In genomic region chr6:144265061-144265357, GRCh38 we compare ENCODE assay signal across 11 cellular contexts. TPM values are rescaled to one million over a fixed set of nuclear protein-coding genes. Genes with fewer than 3 reads are reported as not detected.
A peak's percentile ranks its signal among the peaks of the same experiment; 100 is the strongest.
DNase-seq lines count a peak whose midpoint lies in the region; ATAC-seq, FAIRE-seq and TF ChIP-seq lines count a peak whose summit lies in the region.
"Had no signal": no experiment of that assay in that cellular context is flagged by ENCODE, and none has a peak within 500 bp of the region (broad histone marks: within the 10 kb centered on the region; RNA-seq: fewer than 3 reads in every experiment).

No MANE protein-coding gene starts in this region.

- H4K91ac ChIP-seq in H1 (replicated peaks; ENCODE audit: insufficient read length, low read length): no peak overlapping the region

- no peak overlapping the region for H3K4ac ChIP-seq in H1 (replicated peaks; ENCODE audit: insufficient read length, low read depth, low read length)

- H3K27me3 ChIP-seq in HUES48 (ENCODE audit: control insufficient read depth, insufficient read depth, low read length) (no peaks in the 10 kb centered on the region), H1 (replicated peaks in 1 of 4; ENCODE audit: control insufficient read depth in 3 of 4, extremely low read depth in 1 of 4, insufficient read depth in 3 of 4, low read length in 3 of 4) (no peaks in the 10 kb centered on the region)

- peak overlapping the region; percentile 95 for H3K27ac Mint-ChIP-seq in neural crest cell (ENCODE audit: unreplicated experiment)
- no peak overlapping the region for H3K27ac Mint-ChIP-seq in activated T-cell treated with anti-CD3 and anti-CD28 coated beads, Interleukin-2, amount 50 U/mL, for 72 hours
- H3K27ac Mint-ChIP-seq: naive thymus-derived CD4-positive, alpha-beta T cell had no signal

- H3K4me1 ChIP-seq in HUES48 (ENCODE audit: control insufficient read depth, insufficient read depth, low read length) (peaks cover 40% of the 10 kb centered on the region), H1 (replicated peaks in 1 of 4; ENCODE audit: control insufficient read depth in 3 of 4, insufficient read depth in 4 of 4, low read length in 3 of 4) (peaks cover 0 to 14% (median 10%) of the 10 kb centered on the region in 4 experiments; a peak in 4 of 7 replicates)

- H3K9me3 ChIP-seq in HUES48 (ENCODE audit: control insufficient read depth, insufficient read depth, low read length) (no peaks in the 10 kb centered on the region), H1 (ENCODE audit: insufficient read depth in 2 of 2, low read depth in 1 of 2, low read length in 1 of 2) (0 out of 4 replicates have a peak, but pooled peaks cover 0 to 4% of the 10 kb centered on the region in 2 experiments)

- FAIRE-seq in H1 (lab: Jason Lieb, UNC): no peak

- no peak overlapping the region for H3K56ac ChIP-seq in H1 (replicated peaks; ENCODE audit: insufficient read length, low read depth, low read length)

- H4K5ac ChIP-seq in H1 (ENCODE audit: insufficient read length, low read depth, low read length): peak overlapping the region; percentile 44

- no peak overlapping the region for H2AK5ac ChIP-seq in H1 (ENCODE audit: low read depth, low read length)

- no peak for TF ChIP-seq CTCF in H1 (IDR thresholded peaks at IDR 0.05; ENCODE audit: control extremely low read depth in 1 of 3, insufficient read depth in 1 of 3, low read depth in 1 of 3, low read length in 3 of 3)
- TF ChIP-seq CTCF in neural crest cell (conservative IDR thresholded peaks at IDR 0.05): no peak

- DNase-seq in ACHN (peak; percentile 67), H1 (ENCODE audit: low read depth in 1 of 2, low spot score in 2 of 2) (no peak), neural crest cell (ENCODE audit: low read depth, low spot score) (no peak), NCI-H187 treated with DMSO at 0.1 percent for 48 hours (lab: John Stamatoyannopoulos, UW) (no peak)
- no peak for DNase-seq in activated T-cell treated with anti-CD3 and anti-CD28 coated beads, Interleukin-2, amount 50 U/mL, for 72 hours
- DNase-seq in activated CD4-positive, alpha-beta T cell treated with anti-CD3 and anti-CD28 coated beads, Interleukin-2, amount 50 U/mL, for 1 hour: no peak
- DNase-seq: activated CD4-positive, alpha-beta T cell treated with anti-CD3 and anti-CD28 coated beads for 1 hour; naive thymus-derived CD4-positive, alpha-beta T cell; NCI-H187 had no signal

- H3K36me3 ChIP-seq in HUES48 (ENCODE audit: control insufficient read depth, insufficient read depth, low read length): no peaks in the 10 kb centered on the region
- no peaks in the 10 kb centered on the region for H3K36me3 ChIP-seq in H1 (ENCODE audit: control insufficient read depth in 2 of 4, insufficient read depth in 4 of 4, low read length in 3 of 4)

- peaks cover 5% of the 10 kb centered on the region for H3K9me3 Mint-ChIP-seq in neural crest cell
- no peaks in the 10 kb centered on the region for H3K9me3 Mint-ChIP-seq in activated T-cell treated with anti-CD3 and anti-CD28 coated beads, Interleukin-2, amount 50 U/mL, for 72 hours

- no peaks in the 10 kb centered on the region for H3K79me2 ChIP-seq in H1 (ENCODE audit: control insufficient read depth in 1 of 2, insufficient read depth in 2 of 2, low read length in 2 of 2)

- no peaks in the 10 kb centered on the region for H4K20me1 ChIP-seq in H1 (replicated peaks in 1 of 2; ENCODE audit: control insufficient read depth in 1 of 2, insufficient read depth in 2 of 2, low read length in 2 of 2)

- peaks cover 27% of the 10 kb centered on the region for H3K4me1 Mint-ChIP-seq in neural crest cell
- H3K4me1 Mint-ChIP-seq in activated T-cell treated with anti-CD3 and anti-CD28 coated beads, Interleukin-2, amount 50 U/mL, for 72 hours (ENCODE audit: low read depth): no peaks in the 10 kb centered on the region

- H2AFZ ChIP-seq in H1 (ENCODE audit: low read length): no peak overlapping the region

- H3K4me2 ChIP-seq in H1 (ENCODE audit: insufficient read depth in 1 of 2, low read depth in 2 of 2, low read length in 2 of 2): peak overlapping the region; percentile 27 to 49

- H2BK120ac ChIP-seq in H1 (replicated peaks; ENCODE audit: low read depth, low read length): peak overlapping the region; percentile 73

- H3K9ac ChIP-seq in HUES48 (ENCODE audit: low read depth, low read length) (no peak overlapping the region), H1 (replicated peaks in 1 of 4; ENCODE audit: extremely low read depth in 1 of 4, low read depth in 3 of 4, low read length in 3 of 4) (no peak overlapping the region)

- H2BK15ac ChIP-seq in H1 (ENCODE audit: low read length): no peak overlapping the region

- peak overlapping the region; percentile 96 for H3K27ac ChIP-seq in HUES48 (ENCODE audit: low read depth, low read length)
- H3K27ac ChIP-seq in H1 (ENCODE audit: low read depth, low read length): no peak overlapping the region

- no peaks in the 10 kb centered on the region for H3K23me2 ChIP-seq in H1 (ENCODE audit: low read depth, low read length)

- peaks cover 4% of the 10 kb centered on the region for H3K36me3 Mint-ChIP-seq in neural crest cell (ENCODE audit: low read depth)
- no peaks in the 10 kb centered on the region for H3K36me3 Mint-ChIP-seq in activated T-cell treated with anti-CD3 and anti-CD28 coated beads, Interleukin-2, amount 50 U/mL, for 72 hours (ENCODE audit: insufficient read depth in 2 of 2)

- H3K4me3 ChIP-seq in HUES48 (ENCODE audit: low read depth, low read length) (peak overlapping the region; percentile 45), H1 (ENCODE audit: extremely low read depth in 1 of 4, insufficient read depth in 2 of 4, low read depth in 3 of 4, low read length in 4 of 4) (peak overlapping the region in 1 of 4 experiments; percentile 49; a peak in 1 of 8 replicates)

- WGBS in H1 (ENCODE audit: extremely low coverage in 1 of 2, insufficient coverage in 1 of 2, insufficient read length in 1 of 2, insufficient replicate concordance in 2 of 2, low coverage in 1 of 2, low lambda C conversion rate in 2 of 2, missing lambda C conversion rate in 1 of 2), 2 experiments: 33% methylated on average over 4 of the region's 4 CpGs; no CpG with 5 or more reads in 1 of the 2 experiments

- peak overlapping the region; percentile 73; the same call in 1 of the 2 replicates for H3K18ac ChIP-seq in H1 (ENCODE audit: extremely low read depth, low read length)

- H2BK12ac ChIP-seq in H1 (ENCODE audit: low read depth, low read length): no peak overlapping the region

- no peaks in the 10 kb centered on the region for H3K79me1 ChIP-seq in H1 (ENCODE audit: low read depth, low read length)

- in situ Hi-C loops in ACHN (cut with HindIII; ENCODE audit: low pct_ligation_motif_present, low pct_unique_long_range_greater_than_20kb, low sequenced_read_pairs): no loop called here

- no peak for ATAC-seq in activated T-cell treated with anti-CD3 and anti-CD28 coated beads, Interleukin-2, amount 50 U/mL, for 72 hours (replicated peaks in 1 of 2)
- no peak for ATAC-seq in GM21619 (IDR thresholded peaks at IDR 0.05; ENCODE audit: unreplicated experiment)
- ATAC-seq: naive thymus-derived CD4-positive, alpha-beta T cell had no signal

- peak overlapping the region; percentile 45 for H3K4me3 Mint-ChIP-seq in neural crest cell
- no peak overlapping the region for H3K4me3 Mint-ChIP-seq in activated T-cell treated with anti-CD3 and anti-CD28 coated beads, Interleukin-2, amount 50 U/mL, for 72 hours
- H3K4me3 Mint-ChIP-seq: naive thymus-derived CD4-positive, alpha-beta T cell had no signal

- peak overlapping the region; percentile 60; the same call in 1 of the 2 replicates for H2BK5ac ChIP-seq in H1 (ENCODE audit: low read depth, low read length)

- no peak for TF ChIP-seq RAD21 in H1 (IDR thresholded peaks at IDR 0.05 in 1 of 2, conservative IDR thresholded peaks at IDR 0.05 in 1 of 2; ENCODE audit: low read depth in 2 of 2, low read length in 2 of 2)

- no peaks in the 10 kb centered on the region for H3K27me3 Mint-ChIP-seq in neural crest cell (ENCODE audit: low read depth)
- no peaks in the 10 kb centered on the region for H3K27me3 Mint-ChIP-seq in activated T-cell treated with anti-CD3 and anti-CD28 coated beads, Interleukin-2, amount 50 U/mL, for 72 hours (ENCODE audit: low read depth)

- TF ChIP-seq EP300 in H1 (IDR thresholded peaks at IDR 0.05; ENCODE audit: borderline replicate concordance in 1 of 2, low read depth in 2 of 2, low read length in 2 of 2): no peak

- CTCF ChIA-PET in H1 (lab: Charles Lee; ENCODE audit: partially characterized antibody): interaction anchor here (1.2 to 2.4 kb wide), 5 partner anchors 14 to 46 kb away, joined by 3 to 9 read pairs (median 4); partner anchors contain the start of gene UTRN

- H2BK20ac ChIP-seq in H1 (ENCODE audit: low read length): no peak overlapping the region

- POLR2A ChIA-PET in H1 (lab: Charles Lee; ENCODE audit: partially characterized antibody): interaction anchor here (0.6 to 1.9 kb wide), 5 partner anchors 15 to 145 kb away, joined by 3 to 5 read pairs (median 3); no protein-coding TSS in a partner anchor

- no peak overlapping the region for H3K23ac ChIP-seq in H1 (ENCODE audit: insufficient read length)

- H4K8ac ChIP-seq in H1 (ENCODE audit: extremely low read depth, insufficient read depth, low read length): no peak overlapping the region

- no peak for TF ChIP-seq POLR2A in H1 (IDR thresholded peaks at IDR 0.05; ENCODE audit: control extremely low read depth in 1 of 2, low read depth in 2 of 2, low read length in 2 of 2)

- H3K14ac ChIP-seq in H1 (ENCODE audit: insufficient read length): no peak overlapping the region

TF ChIP-seq in H1, 55 proteins besides CTCF, POLR2A, EP300 and RAD21:
- TF ChIP-seq HDAC6 (IDR thresholded peaks at IDR 0.05; ENCODE audit: low read depth, low read length) (no peak), GTF2F1 (IDR thresholded peaks at IDR 0.05; ENCODE audit: borderline replicate concordance, low read depth, low read length) (no peak), POU5F1 (IDR thresholded peaks at IDR 0.05; ENCODE audit: low read depth, low read length) (no peak), BCL11A (IDR thresholded peaks at IDR 0.05; ENCODE audit: low read depth in 2 of 2, low read length in 2 of 2) (no peak)

RNA-seq across cellular contexts. Expression of gene UTRN, which starts 20.1 kb away (rescaled TPM):
- 91.2 and 112 TPM in 2 replicates for total RNA-seq in H1 (2021; fragmentation: NEBNext Ultra II Directional; extraction: Animal tissue kit (Norgen Biotek cat#: 25700))
- 21.8 and 25.0 TPM in 2 replicates for polyA plus RNA-seq in H1 (2011; rRNA removed)
- 30.4 TPM for polyA plus RNA-seq in H1 (2011; cell fraction: cytosol; rRNA removed)
- polyA plus RNA-seq in H1 (2011; cell fraction: nucleus; rRNA removed): 45.8 TPM
- 34.7 to 45.5 TPM (median 41.2 TPM) in 4 replicates for polyA plus RNA-seq in H1 (2012, experiment 1 of 2)
- 1.9 TPM for polyA plus RNA-seq in H1 (2012, experiment 2 of 2)
- polyA plus RNA-seq in H1 (2013, experiment 1 of 2): 37.2 TPM
- polyA plus RNA-seq in H1 (2013, experiment 2 of 2): 37.2 TPM
- 85.4 and 136 TPM in 2 replicates for polyA minus RNA-seq in H1 (2011; rRNA and poly(A)+ RNA removed)
- polyA minus RNA-seq in H1 (2011; cell fraction: cytosol; rRNA and poly(A)+ RNA removed): 81.0 TPM
- 206 TPM for polyA minus RNA-seq in H1 (2011; cell fraction: nucleus; rRNA and poly(A)+ RNA removed)
- 74.0 and 76.8 TPM in 2 replicates for total RNA-seq in neural crest cell
- 10 to 100 TPM; 62.9 to 76.4 TPM for total RNA-seq in activated T-cell treated with anti-CD3 and anti-CD28 coated beads, Interleukin-2, amount 50 U/mL, for 72 hours
